1 cellular context compared by ENCODE assay signal in the genomic region with DNA sequence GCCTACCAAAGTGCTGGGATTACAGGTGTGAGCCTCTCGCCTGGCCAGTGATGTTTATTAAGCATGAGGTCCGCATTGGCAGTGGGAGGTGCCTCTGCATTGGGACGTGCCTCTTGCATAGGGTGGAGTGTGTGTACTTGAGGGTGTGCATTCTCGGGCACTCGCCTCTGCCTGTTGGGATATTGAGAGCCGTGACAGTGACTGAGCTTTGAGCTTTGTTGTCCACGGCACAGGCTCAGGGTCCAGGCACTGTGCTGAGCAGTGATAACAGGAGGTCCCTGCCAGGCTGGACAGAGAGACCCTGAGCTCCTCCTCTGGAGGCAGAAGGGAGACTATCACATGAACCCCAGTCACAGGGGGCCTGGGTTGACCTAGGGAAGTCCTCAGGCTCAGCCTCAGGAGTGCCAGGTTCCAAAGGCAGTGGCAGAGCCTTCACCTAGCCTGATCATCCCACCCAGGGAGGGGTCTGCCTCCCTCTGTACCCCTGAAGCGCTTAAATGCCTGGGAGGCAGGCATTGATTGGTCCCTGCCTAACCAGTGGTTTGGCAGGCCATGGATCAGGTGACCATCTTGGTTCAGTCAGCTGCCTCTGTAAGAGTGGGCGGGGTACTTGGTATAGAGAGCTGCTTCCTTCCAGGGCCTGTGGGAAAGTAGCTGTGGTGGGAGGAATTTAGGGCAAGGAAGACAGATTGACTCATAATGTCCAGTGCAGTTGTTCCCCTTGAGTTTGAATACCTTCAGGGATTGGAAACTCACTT.
TF ChIP-seq lines count a peak whose summit lies in the region.

No MANE protein-coding gene starts in this region.

TF ChIP-seq in HepG2, 621 proteins besides CTCF, POLR2A, EP300 and RAD21 (continued from another document and continues in another):
- TF ChIP-seq, protein P1, sequence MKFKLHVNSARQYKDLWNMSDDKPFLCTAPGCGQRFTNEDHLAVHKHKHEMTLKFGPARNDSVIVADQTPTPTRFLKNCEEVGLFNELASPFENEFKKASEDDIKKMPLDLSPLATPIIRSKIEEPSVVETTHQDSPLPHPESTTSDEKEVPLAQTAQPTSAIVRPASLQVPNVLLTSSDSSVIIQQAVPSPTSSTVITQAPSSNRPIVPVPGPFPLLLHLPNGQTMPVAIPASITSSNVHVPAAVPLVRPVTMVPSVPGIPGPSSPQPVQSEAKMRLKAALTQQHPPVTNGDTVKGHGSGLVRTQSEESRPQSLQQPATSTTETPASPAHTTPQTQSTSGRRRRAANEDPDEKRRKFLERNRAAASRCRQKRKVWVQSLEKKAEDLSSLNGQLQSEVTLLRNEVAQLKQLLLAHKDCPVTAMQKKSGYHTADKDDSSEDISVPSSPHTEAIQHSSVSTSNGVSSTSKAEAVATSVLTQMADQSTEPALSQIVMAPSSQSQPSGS (CRISPR knock-in tag; IDR thresholded peaks at IDR 0.05) = peak; percentile 42; the same call in 1 of the 2 replicates
- TF ChIP-seq, protein P2, sequence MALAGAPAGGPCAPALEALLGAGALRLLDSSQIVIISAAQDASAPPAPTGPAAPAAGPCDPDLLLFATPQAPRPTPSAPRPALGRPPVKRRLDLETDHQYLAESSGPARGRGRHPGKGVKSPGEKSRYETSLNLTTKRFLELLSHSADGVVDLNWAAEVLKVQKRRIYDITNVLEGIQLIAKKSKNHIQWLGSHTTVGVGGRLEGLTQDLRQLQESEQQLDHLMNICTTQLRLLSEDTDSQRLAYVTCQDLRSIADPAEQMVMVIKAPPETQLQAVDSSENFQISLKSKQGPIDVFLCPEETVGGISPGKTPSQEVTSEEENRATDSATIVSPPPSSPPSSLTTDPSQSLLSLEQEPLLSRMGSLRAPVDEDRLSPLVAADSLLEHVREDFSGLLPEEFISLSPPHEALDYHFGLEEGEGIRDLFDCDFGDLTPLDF (CRISPR knock-in tag; IDR thresholded peaks at IDR 0.05) = no peak
- TF ChIP-seq TRIM24 (CRISPR knock-in tag; IDR thresholded peaks at IDR 0.05) = 0 out of 2 replicates have a peak, but pooled peaks have one; percentile 55
- TF ChIP-seq, protein P3, sequence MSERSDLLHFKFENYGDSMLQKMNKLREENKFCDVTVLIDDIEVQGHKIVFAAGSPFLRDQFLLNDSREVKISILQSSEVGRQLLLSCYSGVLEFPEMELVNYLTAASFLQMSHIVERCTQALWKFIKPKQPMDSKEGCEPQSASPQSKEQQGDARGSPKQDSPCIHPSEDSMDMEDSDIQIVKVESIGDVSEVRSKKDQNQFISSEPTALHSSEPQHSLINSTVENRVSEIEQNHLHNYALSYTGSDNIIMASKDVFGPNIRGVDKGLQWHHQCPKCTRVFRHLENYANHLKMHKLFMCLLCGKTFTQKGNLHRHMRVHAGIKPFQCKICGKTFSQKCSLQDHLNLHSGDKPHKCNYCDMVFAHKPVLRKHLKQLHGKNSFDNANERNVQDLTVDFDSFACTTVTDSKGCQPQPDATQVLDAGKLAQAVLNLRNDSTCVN (CRISPR knock-in tag; IDR thresholded peaks at IDR 0.05; ENCODE audit: borderline replicate concordance) = 0 out of 2 replicates have a peak, but pooled peaks have one; percentile 14
- no peak for TF ChIP-seq ZNF615 (CRISPR knock-in tag; IDR thresholded peaks at IDR 0.05; ENCODE audit: borderline replicate concordance)
- no peak for TF ChIP-seq HMGA1 (CRISPR knock-in tag; conservative IDR thresholded peaks at IDR 0.05)
- no peak for TF ChIP-seq ZNF775 (CRISPR knock-in tag; IDR thresholded peaks at IDR 0.05; ENCODE audit: borderline replicate concordance)
- TF ChIP-seq, protein P4, sequence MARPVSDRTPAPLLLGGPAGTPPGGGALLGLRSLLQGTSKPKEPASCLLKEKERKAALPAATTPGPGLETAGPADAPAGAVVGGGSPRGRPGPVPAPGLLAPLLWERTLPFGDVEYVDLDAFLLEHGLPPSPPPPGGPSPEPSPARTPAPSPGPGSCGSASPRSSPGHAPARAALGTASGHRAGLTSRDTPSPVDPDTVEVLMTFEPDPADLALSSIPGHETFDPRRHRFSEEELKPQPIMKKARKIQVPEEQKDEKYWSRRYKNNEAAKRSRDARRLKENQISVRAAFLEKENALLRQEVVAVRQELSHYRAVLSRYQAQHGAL (CRISPR knock-in tag; IDR thresholded peaks at IDR 0.05; ENCODE audit: not compliant biosample characterization) = no peak
- peak; percentile 93 for TF ChIP-seq ZMYM2 (CRISPR knock-in tag; IDR thresholded peaks at IDR 0.05)
- 0 out of 2 replicates have a peak, but pooled peaks have one; percentile 26 for TF ChIP-seq GATA4 (IDR thresholded peaks at IDR 0.05; ENCODE audit: borderline replicate concordance, low read depth)
- TF ChIP-seq KDM2A (CRISPR knock-in tag; IDR thresholded peaks at IDR 0.05; ENCODE audit: borderline replicate concordance, low read depth) = no peak
- 0 out of 2 replicates have a peak, but pooled peaks have one; percentile 11 for TF ChIP-seq ZNF143 (CRISPR knock-in tag; IDR thresholded peaks at IDR 0.05)
- TF ChIP-seq, protein P5, sequence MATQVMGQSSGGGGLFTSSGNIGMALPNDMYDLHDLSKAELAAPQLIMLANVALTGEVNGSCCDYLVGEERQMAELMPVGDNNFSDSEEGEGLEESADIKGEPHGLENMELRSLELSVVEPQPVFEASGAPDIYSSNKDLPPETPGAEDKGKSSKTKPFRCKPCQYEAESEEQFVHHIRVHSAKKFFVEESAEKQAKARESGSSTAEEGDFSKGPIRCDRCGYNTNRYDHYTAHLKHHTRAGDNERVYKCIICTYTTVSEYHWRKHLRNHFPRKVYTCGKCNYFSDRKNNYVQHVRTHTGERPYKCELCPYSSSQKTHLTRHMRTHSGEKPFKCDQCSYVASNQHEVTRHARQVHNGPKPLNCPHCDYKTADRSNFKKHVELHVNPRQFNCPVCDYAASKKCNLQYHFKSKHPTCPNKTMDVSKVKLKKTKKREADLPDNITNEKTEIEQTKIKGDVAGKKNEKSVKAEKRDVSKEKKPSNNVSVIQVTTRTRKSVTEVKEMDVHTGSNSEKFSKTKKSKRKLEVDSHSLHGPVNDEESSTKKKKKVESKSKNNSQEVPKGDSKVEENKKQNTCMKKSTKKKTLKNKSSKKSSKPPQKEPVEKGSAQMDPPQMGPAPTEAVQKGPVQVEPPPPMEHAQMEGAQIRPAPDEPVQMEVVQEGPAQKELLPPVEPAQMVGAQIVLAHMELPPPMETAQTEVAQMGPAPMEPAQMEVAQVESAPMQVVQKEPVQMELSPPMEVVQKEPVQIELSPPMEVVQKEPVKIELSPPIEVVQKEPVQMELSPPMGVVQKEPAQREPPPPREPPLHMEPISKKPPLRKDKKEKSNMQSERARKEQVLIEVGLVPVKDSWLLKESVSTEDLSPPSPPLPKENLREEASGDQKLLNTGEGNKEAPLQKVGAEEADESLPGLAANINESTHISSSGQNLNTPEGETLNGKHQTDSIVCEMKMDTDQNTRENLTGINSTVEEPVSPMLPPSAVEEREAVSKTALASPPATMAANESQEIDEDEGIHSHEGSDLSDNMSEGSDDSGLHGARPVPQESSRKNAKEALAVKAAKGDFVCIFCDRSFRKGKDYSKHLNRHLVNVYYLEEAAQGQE (IDR thresholded peaks at IDR 0.05; ENCODE audit: borderline replicate concordance in 1 of 2, low read depth in 1 of 2, low read length in 2 of 2) = no peak
- TF ChIP-seq ZNF350 (CRISPR knock-in tag; IDR thresholded peaks at IDR 0.05; ENCODE audit: borderline replicate concordance, low read depth) = 0 out of 2 replicates have a peak, but pooled peaks have one; percentile 57
- no peak for TF ChIP-seq MBD4 (IDR thresholded peaks at IDR 0.05; ENCODE audit: borderline replicate concordance, low read length)
- TF ChIP-seq, protein P6, sequence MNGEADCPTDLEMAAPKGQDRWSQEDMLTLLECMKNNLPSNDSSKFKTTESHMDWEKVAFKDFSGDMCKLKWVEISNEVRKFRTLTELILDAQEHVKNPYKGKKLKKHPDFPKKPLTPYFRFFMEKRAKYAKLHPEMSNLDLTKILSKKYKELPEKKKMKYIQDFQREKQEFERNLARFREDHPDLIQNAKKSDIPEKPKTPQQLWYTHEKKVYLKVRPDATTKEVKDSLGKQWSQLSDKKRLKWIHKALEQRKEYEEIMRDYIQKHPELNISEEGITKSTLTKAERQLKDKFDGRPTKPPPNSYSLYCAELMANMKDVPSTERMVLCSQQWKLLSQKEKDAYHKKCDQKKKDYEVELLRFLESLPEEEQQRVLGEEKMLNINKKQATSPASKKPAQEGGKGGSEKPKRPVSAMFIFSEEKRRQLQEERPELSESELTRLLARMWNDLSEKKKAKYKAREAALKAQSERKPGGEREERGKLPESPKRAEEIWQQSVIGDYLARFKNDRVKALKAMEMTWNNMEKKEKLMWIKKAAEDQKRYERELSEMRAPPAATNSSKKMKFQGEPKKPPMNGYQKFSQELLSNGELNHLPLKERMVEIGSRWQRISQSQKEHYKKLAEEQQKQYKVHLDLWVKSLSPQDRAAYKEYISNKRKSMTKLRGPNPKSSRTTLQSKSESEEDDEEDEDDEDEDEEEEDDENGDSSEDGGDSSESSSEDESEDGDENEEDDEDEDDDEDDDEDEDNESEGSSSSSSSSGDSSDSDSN (CRISPR knock-in tag; IDR thresholded peaks at IDR 0.05) = no peak
- no peak for TF ChIP-seq SIN3A (IDR thresholded peaks at IDR 0.05; ENCODE audit: borderline replicate concordance, low read depth, low read length)
- TF ChIP-seq AHR (CRISPR knock-in tag; IDR thresholded peaks at IDR 0.05) = no peak
- TF ChIP-seq KDM4B (CRISPR knock-in tag; IDR thresholded peaks at IDR 0.05) = no peak
- TF ChIP-seq ZNF234 (CRISPR knock-in tag; conservative IDR thresholded peaks at IDR 0.05) = no peak
- TF ChIP-seq, protein P7, sequence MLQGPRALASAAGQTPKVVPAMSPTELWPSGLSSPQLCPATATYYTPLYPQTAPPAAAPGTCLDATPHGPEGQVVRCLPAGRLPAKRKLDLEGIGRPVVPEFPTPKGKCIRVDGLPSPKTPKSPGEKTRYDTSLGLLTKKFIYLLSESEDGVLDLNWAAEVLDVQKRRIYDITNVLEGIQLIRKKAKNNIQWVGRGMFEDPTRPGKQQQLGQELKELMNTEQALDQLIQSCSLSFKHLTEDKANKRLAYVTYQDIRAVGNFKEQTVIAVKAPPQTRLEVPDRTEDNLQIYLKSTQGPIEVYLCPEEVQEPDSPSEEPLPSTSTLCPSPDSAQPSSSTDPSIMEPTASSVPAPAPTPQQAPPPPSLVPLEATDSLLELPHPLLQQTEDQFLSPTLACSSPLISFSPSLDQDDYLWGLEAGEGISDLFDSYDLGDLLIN (CRISPR knock-in tag; IDR thresholded peaks at IDR 0.05; ENCODE audit: borderline replicate concordance) = no peak
- TF ChIP-seq JARID2 (CRISPR knock-in tag; IDR thresholded peaks at IDR 0.05; ENCODE audit: insufficient replicate concordance) = no peak
- TF ChIP-seq, protein P8, sequence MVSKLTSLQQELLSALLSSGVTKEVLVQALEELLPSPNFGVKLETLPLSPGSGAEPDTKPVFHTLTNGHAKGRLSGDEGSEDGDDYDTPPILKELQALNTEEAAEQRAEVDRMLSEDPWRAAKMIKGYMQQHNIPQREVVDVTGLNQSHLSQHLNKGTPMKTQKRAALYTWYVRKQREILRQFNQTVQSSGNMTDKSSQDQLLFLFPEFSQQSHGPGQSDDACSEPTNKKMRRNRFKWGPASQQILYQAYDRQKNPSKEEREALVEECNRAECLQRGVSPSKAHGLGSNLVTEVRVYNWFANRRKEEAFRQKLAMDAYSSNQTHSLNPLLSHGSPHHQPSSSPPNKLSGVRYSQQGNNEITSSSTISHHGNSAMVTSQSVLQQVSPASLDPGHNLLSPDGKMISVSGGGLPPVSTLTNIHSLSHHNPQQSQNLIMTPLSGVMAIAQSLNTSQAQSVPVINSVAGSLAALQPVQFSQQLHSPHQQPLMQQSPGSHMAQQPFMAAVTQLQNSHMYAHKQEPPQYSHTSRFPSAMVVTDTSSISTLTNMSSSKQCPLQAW (CRISPR knock-in tag; IDR thresholded peaks at IDR 0.05) = peak; percentile 29; the same call in 1 of the 2 replicates
- peak; percentile 31; the same call in 1 of the 2 replicates for TF ChIP-seq CEBPG (CRISPR knock-in tag; IDR thresholded peaks at IDR 0.05)
- TF ChIP-seq ZNF253 (CRISPR knock-in tag; IDR thresholded peaks at IDR 0.05; ENCODE audit: borderline replicate concordance) = no peak
- TF ChIP-seq DNMT1 (CRISPR knock-in tag; IDR thresholded peaks at IDR 0.05) = no peak
- no peak for TF ChIP-seq ZNF564 (CRISPR knock-in tag; IDR thresholded peaks at IDR 0.05)
- TF ChIP-seq ZNF569 (CRISPR knock-in tag; IDR thresholded peaks at IDR 0.05; ENCODE audit: borderline replicate concordance) = no peak
- no peak for TF ChIP-seq DNMT3B (CRISPR knock-in tag; conservative IDR thresholded peaks at IDR 0.05)
- TF ChIP-seq NFRKB (IDR thresholded peaks at IDR 0.05) = no peak
- peak; percentile 68 for TF ChIP-seq RAD51 (IDR thresholded peaks at IDR 0.05; ENCODE audit: borderline replicate concordance)
- peak; percentile 66; the same call in 1 of the 2 replicates for TF ChIP-seq ZNF614 (CRISPR knock-in tag; IDR thresholded peaks at IDR 0.05; ENCODE audit: borderline replicate concordance)
- TF ChIP-seq ZNF841 (CRISPR knock-in tag; IDR thresholded peaks at IDR 0.05; ENCODE audit: borderline replicate concordance) = no peak
- 0 out of 2 replicates have a peak, but pooled peaks have one; percentile 61 for TF ChIP-seq ZNF747 (CRISPR knock-in tag; IDR thresholded peaks at IDR 0.05; ENCODE audit: borderline replicate concordance)
- 0 out of 2 replicates have a peak, but pooled peaks have one; percentile 30 for TF ChIP-seq MAZ (IDR thresholded peaks at IDR 0.05; ENCODE audit: borderline replicate concordance, low read depth, low read length)
- TF ChIP-seq MAZ (CRISPR knock-in tag; IDR thresholded peaks at IDR 0.05; ENCODE audit: low read depth) = 0 out of 2 replicates have a peak, but pooled peaks have one; percentile 35
- no peak for TF ChIP-seq PCBP2 (optimal IDR thresholded peaks at IDR 0.05; ENCODE audit: low read depth, low read length, poor library complexity, severe bottlenecking)
- no peak for TF ChIP-seq ZNF672 (CRISPR knock-in tag; IDR thresholded peaks at IDR 0.05)
- peak; percentile 73; the same call in 1 of the 2 replicates for TF ChIP-seq IRF2 (CRISPR knock-in tag; IDR thresholded peaks at IDR 0.05)
- TF ChIP-seq, protein P9, sequence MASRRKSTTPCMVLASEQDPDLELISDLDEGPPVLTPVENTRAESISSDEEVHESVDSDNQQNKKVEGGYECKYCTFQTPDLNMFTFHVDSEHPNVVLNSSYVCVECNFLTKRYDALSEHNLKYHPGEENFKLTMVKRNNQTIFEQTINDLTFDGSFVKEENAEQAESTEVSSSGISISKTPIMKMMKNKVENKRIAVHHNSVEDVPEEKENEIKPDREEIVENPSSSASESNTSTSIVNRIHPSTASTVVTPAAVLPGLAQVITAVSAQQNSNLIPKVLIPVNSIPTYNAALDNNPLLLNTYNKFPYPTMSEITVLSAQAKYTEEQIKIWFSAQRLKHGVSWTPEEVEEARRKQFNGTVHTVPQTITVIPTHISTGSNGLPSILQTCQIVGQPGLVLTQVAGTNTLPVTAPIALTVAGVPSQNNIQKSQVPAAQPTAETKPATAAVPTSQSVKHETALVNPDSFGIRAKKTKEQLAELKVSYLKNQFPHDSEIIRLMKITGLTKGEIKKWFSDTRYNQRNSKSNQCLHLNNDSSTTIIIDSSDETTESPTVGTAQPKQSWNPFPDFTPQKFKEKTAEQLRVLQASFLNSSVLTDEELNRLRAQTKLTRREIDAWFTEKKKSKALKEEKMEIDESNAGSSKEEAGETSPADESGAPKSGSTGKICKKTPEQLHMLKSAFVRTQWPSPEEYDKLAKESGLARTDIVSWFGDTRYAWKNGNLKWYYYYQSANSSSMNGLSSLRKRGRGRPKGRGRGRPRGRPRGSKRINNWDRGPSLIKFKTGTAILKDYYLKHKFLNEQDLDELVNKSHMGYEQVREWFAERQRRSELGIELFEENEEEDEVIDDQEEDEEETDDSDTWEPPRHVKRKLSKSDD (CRISPR knock-in tag; IDR thresholded peaks at IDR 0.05; ENCODE audit: low read depth) = 0 out of 2 replicates have a peak, but pooled peaks have one; percentile 47
- TF ChIP-seq, protein P10, sequence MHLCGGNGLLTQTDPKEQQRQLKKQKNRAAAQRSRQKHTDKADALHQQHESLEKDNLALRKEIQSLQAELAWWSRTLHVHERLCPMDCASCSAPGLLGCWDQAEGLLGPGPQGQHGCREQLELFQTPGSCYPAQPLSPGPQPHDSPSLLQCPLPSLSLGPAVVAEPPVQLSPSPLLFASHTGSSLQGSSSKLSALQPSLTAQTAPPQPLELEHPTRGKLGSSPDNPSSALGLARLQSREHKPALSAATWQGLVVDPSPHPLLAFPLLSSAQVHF (CRISPR knock-in tag; IDR thresholded peaks at IDR 0.05) = no peak
